Comparison of ENCODE assay signal across 27 cellular contexts in genomic region chr4:132445386-132445785, GRCh38.
"Had no signal": no experiment of that assay in that cellular context is flagged by ENCODE, and none has a peak within 500 bp of the region (broad histone marks: within the 10 kb centered on the region; RNA-seq: fewer than 3 reads in every experiment).

No MANE protein-coding gene starts in this region.

- ATAC-seq: left colon; left lung; lower lobe of right lung; natural killer cell; right lobe of liver; stimulated activated naive B cell treated with anti-CD40 and anti-IgM and Interleukin-4, amounts not matched to agents 10 μg/mL and 1 μg/mL and 100 μg/mL, for 72 hours; stimulated activated naive CD8-positive, alpha-beta T cell treated with anti-CD3 and anti-CD28 coated beads, Interleukin-15, Interleukin-2, amounts not matched to agents 100 U/mL and 50 U/mL, for 24 hours had no signal

- H3K9ac ChIP-seq: neural progenitor cell had no signal

- H3K27me3 ChIP-seq: left lung, neural progenitor cell, neutrophil, right atrium auricular region, right lobe of liver, stomach, testis, thyroid gland, transverse colon, upper lobe of left lung, vagina had no signal

- H2AFZ ChIP-seq: neural progenitor cell had no signal

- DNase-seq: hypothalamus; immature natural killer cell; kidney; left colon; left lung; lower lobe of right lung; mesendoderm; naive B cell; natural killer cell; nephron progenitor cell; occipital lobe; right lobe of liver; stimulated activated CD4-positive, alpha-beta T cell treated with anti-CD3 and anti-CD28 coated beads, Interleukin-1b, Interleukin-23, amount 100 ng/mL, for 48 hours; stimulated activated CD4-positive, alpha-beta T cell treated with anti-CD3 and anti-CD28 coated beads, Interleukin-2, amount 100 ng/mL, for 48 hours; stimulated activated naive B cell treated with anti-CD40 and anti-IgM and Interleukin-4, amounts not matched to agents 10 μg/mL and 1 μg/mL and 100 μg/mL, for 72 hours; stimulated activated naive CD8-positive, alpha-beta T cell treated with anti-CD3 and anti-CD28 coated beads, Interleukin-15, Interleukin-2, amounts not matched to agents 100 U/mL and 50 U/mL, for 24 hours; stomach; testis; thyroid gland; transverse colon; upper lobe of left lung had no signal

- H3K4me2 ChIP-seq: neural progenitor cell, smooth muscle cell had no signal

- H3K36me3 ChIP-seq: left lung, lower lobe of right lung, neural progenitor cell, neutrophil, right atrium auricular region, right lobe of liver, stomach, thyroid gland, transverse colon, upper lobe of left lung, vagina had no signal

- H3K27ac ChIP-seq: left lung, lower lobe of right lung, neural progenitor cell, neutrophil, right atrium auricular region, right lobe of liver, stomach, testis, thyroid gland, transverse colon, upper lobe of left lung, vagina had no signal

- FAIRE-seq: islet of Langerhans, kidney had no signal

- H3K4me3 ChIP-seq: left lung, lower lobe of right lung, neural progenitor cell, right atrium auricular region, right lobe of liver, smooth muscle cell, stomach, testis, thyroid gland, transverse colon, upper lobe of left lung, vagina had no signal

- H3K4me1 ChIP-seq: left lung, lower lobe of right lung, neural progenitor cell, right atrium auricular region, right lobe of liver, stomach, testis, thyroid gland, transverse colon, upper lobe of left lung, vagina had no signal

- H3K9me3 ChIP-seq: lower lobe of right lung, neutrophil, right lobe of liver, testis, thyroid gland, vagina had no signal
